10 cellular contexts compared by ENCODE assay signal in genomic region chr20:37365760-37366638, GRCh38. TPM values are rescaled to one million over a fixed set of nuclear protein-coding genes. Genes with fewer than 3 reads are reported as not detected.
DNase-seq lines count a peak whose midpoint lies in the region; ATAC-seq, FAIRE-seq and TF ChIP-seq lines count a peak whose summit lies in the region.
"Had no signal": no experiment of that assay in that cellular context is flagged by ENCODE, and none has a peak within 500 bp of the region (broad histone marks: within the 10 kb centered on the region; RNA-seq: fewer than 3 reads in every experiment).

No MANE protein-coding gene starts in this region.

- DNase-seq in GM12892 (ENCODE audit: insufficient read length) (no peak), left colon (peak; percentile 2 to 18), G401 (ENCODE audit: low spot score) (no peak), NCI-H1092 (lab: John Stamatoyannopoulos, UW) (no peak), DMS79 (lab: John Stamatoyannopoulos, UW) (no peak), NCI-H1436 (lab: John Stamatoyannopoulos, UW) (no peak)
- DNase-seq: right cardiac atrium, stomach had no signal

- FAIRE-seq in GM12892 (lab: Jason Lieb, UNC): peak; percentile 85

- ATAC-seq in GM21526 (IDR thresholded peaks at IDR 0.05; ENCODE audit: low FRiP score, unreplicated experiment): peak; percentile 53
- peak; percentile 52 for ATAC-seq in HG03571 (IDR thresholded peaks at IDR 0.05; ENCODE audit: unreplicated experiment)
- no peak for ATAC-seq in left colon
- ATAC-seq: right cardiac atrium had no signal

- intact Hi-C loops in left colon (cut with DNase I, micrococcal nuclease): no loop called here

- in situ Hi-C loops in G401 (cut with HindIII; ENCODE audit: low sequenced_read_pairs): no loop called here

- TF ChIP-seq POLR2A in GM12892 (IDR thresholded peaks at IDR 0.05; ENCODE audit: low read depth, low read length): no peak

RNA-seq across cellular contexts. Expression of gene SRC, which starts 20.1 kb away (rescaled TPM):
- polyA plus RNA-seq in GM12892 (2012; ENCODE audit: missing spikeins): 18.6 TPM
- 100 to 1,000 TPM; 117 to 121 TPM for total RNA-seq in left colon
- total RNA-seq in G401 (2014; rRNA removed; shearing (Covaris generic)): 15.9 and 16.8 TPM in 2 replicates

Comparison
In these comparisons a context has a peak if more than half of its experiments do, and no peak if none do; other contexts are left out.
1. DNase-seq: peak in left colon (2 of 2); none in GM12892 (single experiment), G401 (single experiment), NCI-H1092 (single experiment), DMS79 (single experiment) and NCI-H1436 (single experiment).